ENCODE assay signal across 8 cellular contexts in the genomic region with DNA sequence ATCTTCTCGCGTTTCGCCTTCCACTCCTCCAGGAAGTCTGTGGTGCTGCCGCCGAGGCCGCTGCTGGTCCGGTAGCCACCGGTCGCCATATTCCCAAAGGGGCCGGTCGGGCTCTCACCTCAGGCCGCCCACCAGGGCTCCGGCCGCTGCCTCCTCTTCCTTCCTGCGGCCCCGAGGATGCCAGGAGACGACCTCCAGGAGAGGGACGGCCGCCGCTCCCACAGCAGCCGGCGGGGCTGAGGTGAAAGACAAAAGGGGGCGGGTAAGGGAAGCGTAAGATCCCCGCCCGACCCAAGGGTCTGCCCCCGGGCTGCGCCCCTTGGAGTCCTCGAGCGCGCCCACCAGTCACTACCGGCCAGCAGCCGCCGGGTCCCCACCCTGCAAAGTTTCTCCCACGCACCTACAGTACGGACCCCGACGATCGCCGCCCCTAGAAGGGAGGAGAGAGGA. TPM values are rescaled to one million over a fixed set of nuclear protein-coding genes. Genes with fewer than 3 reads are reported as not detected.
DNase-seq lines count a peak whose midpoint lies in the region; ATAC-seq and TF ChIP-seq lines count a peak whose summit lies in the region.

No MANE protein-coding gene starts in this region.

- TF ChIP-seq CTCF in Calu3 (IDR thresholded peaks at IDR 0.05; ENCODE audit: unreplicated experiment), result no peak
- TF ChIP-seq CTCF in fibroblast of the aortic adventitia (IDR thresholded peaks at IDR 0.05; ENCODE audit: insufficient read depth, low read length), result no peak

- POLR2A ChIA-PET in T-cell (lab: Charles Lee), result no interaction called here

- no TSS peak for BruUV-seq in Calu3 (replicated peaks; lab: Mats Ljungman, UMichigan)

- peak overlapping the region; percentile 93 for H3K4me3 ChIP-seq in fibroblast of the aortic adventitia (ENCODE audit: low read depth, low read length)

- intact Hi-C loops in Calu3 (cut with micrococcal nuclease; ENCODE audit: unreplicated experiment), result loop anchor here (2.0 kb wide), 1 partner anchor 129 kb away; no protein-coding TSS in a partner anchor
- intact Hi-C loops in posterior vena cava (cut with DNase I), result loop anchor here in 1 of 2 donors (5.0 to 10.0 kb wide), 2 partner anchors 133 to 245 kb away; partner anchors contain the start of gene PPP1R12A

- peaks cover 70% of the 10 kb centered on the region for H3K36me3 Mint-ChIP-seq in Calu3 (ENCODE audit: insufficient read depth, unreplicated experiment)
- H3K36me3 Mint-ChIP-seq in T-cell, result no peaks in the 10 kb centered on the region

- CTCF ChIA-PET in Calu3 (lab: Charles Lee), result interaction anchor here (0.6 to 1.1 kb wide), 5 partner anchors 40 to 580 kb away, joined by 3 to 4 read pairs (median 3); no protein-coding TSS in a partner anchor
- CTCF ChIA-PET in T-cell (lab: Charles Lee), result no interaction called here

- H3K4me3 Mint-ChIP-seq in Calu3 (ENCODE audit: low read depth, unreplicated experiment) (peak overlapping the region; percentile 75), T-cell (peak overlapping the region; percentile 72 to 90 (median 73))

- H3K27me3 Mint-ChIP-seq in Calu3 (ENCODE audit: unreplicated experiment) (no peaks in the 10 kb centered on the region), T-cell (peaks cover 16 to 68% of the 10 kb centered on the region in 2 donors)

- H3K9me3 Mint-ChIP-seq in Calu3 (ENCODE audit: low read depth, unreplicated experiment) (no peaks in the 10 kb centered on the region), T-cell (no peaks in the 10 kb centered on the region)

- H3K4me1 Mint-ChIP-seq in Calu3 (ENCODE audit: low read depth, unreplicated experiment) (peaks cover 43% of the 10 kb centered on the region), T-cell (peaks cover 17 to 18% (median 17%) of the 10 kb centered on the region in 3 donors)

- peak; percentile 17 for ATAC-seq in GM19043 (IDR thresholded peaks at IDR 0.05; ENCODE audit: low read depth, unreplicated experiment)
- peak; percentile 24 for ATAC-seq in HG03139 (IDR thresholded peaks at IDR 0.05; ENCODE audit: unreplicated experiment)
- ATAC-seq in T-cell (replicated peaks in 1 of 4), result peak in 3 of 4 experiments; percentile 6 to 36 (median 21)

- peak; percentile 55 for DNase-seq in Calu3
- peak in 1 of 34 experiments; percentile 7 for DNase-seq in T-cell
- peak; percentile 13 for DNase-seq in fibroblast of the aortic adventitia (ENCODE audit: low read depth)
- peak; percentile 81 for DNase-seq in posterior vena cava (ENCODE audit: low spot score)
- no peak for DNase-seq in NAMALWA (ENCODE audit: low spot score)
- no peak for DNase-seq in activated CD4-positive, CD25-positive, alpha-beta regulatory T cell (lab: John Stamatoyannopoulos, UW)

- H3K27ac Mint-ChIP-seq in Calu3 (ENCODE audit: unreplicated experiment) (peak overlapping the region; percentile 93), T-cell (no peak overlapping the region)

RNA-seq across cellular contexts. Expression of gene PAWR, which starts 0.6 kb away (rescaled TPM):
- total RNA-seq in Calu3 (2022), result 172 and 204 TPM in 2 replicates
- 1 to 10 TPM in 4 of 5 donors, under 1 TPM in 1; 0.98 to 8.2 (median 6.1) TPM for total RNA-seq in T-cell
- 15.0 and 57.6 TPM in 2 replicates for total RNA-seq in fibroblast of the aortic adventitia (ENCODE audit: low replicate concordance)
- total RNA-seq in posterior vena cava, result 100 to 1,000 TPM; 148 to 218 TPM

Comparison
In these comparisons a context has a peak if more than half of its experiments do, and no peak if none do; other contexts are left out.
1. DNase-seq: peak in Calu3 (single experiment), fibroblast of the aortic adventitia (single experiment) and posterior vena cava (single experiment); none in NAMALWA (single experiment) and activated CD4-positive, CD25-positive, alpha-beta regulatory T cell (0 of 4).
2. Peak in every context shown above with its lines, with median percentiles within 50 percentile points of each other: ATAC-seq.